16 cellular contexts compared by ENCODE assay signal in genomic region chr1:39332291-39332690, GRCh38.
A peak's percentile ranks its signal among the peaks of the same experiment; 100 is the strongest.
DNase-seq lines count a peak whose midpoint lies in the region; ATAC-seq and TF ChIP-seq lines count a peak whose summit lies in the region.
"Had no signal": no experiment of that assay in that cellular context is flagged by ENCODE, and none has a peak within 500 bp of the region (broad histone marks: within the 10 kb centered on the region; RNA-seq: fewer than 3 reads in every experiment).

No MANE protein-coding gene starts in this region.

- no peak for ATAC-seq in natural killer cell treated with Interleukin-12 subunit alpha and Interleukin-12 subunit beta and Interleukin-15 and Interleukin-18, amount 100 ng/mL, for 72 hours
- ATAC-seq in natural killer cell: no peak
- ATAC-seq in HG02763 (IDR thresholded peaks at IDR 0.05; ENCODE audit: unreplicated experiment): no peak
- ATAC-seq: mucosa of descending colon, upper lobe of right lung had no signal

- H3K4me1 Mint-ChIP-seq in natural killer cell treated with Interleukin-12 subunit alpha and Interleukin-12 subunit beta and Interleukin-15 and Interleukin-18, amount 100 ng/mL, for 72 hours (ENCODE audit: low read depth in 2 of 2): peaks cover 54 to 65% of the 10 kb centered on the region in 2 donors
- H3K4me1 Mint-ChIP-seq in natural killer cell (peaks cover 79 to 81% of the 10 kb centered on the region in 2 donors), immature natural killer cell (peaks cover 83 to 95% of the 10 kb centered on the region in 2 donors)

- in situ Hi-C loops in astrocyte of the spinal cord (cut with HindIII; ENCODE audit: low sequenced_read_pairs): no loop called here

- peak overlapping the region in 1 of 2 donors; percentile 64 for H3K27ac Mint-ChIP-seq in natural killer cell treated with Interleukin-12 subunit alpha and Interleukin-12 subunit beta and Interleukin-15 and Interleukin-18, amount 100 ng/mL, for 72 hours
- H3K27ac Mint-ChIP-seq in natural killer cell (peak overlapping the region in 1 of 2 donors; percentile 83), immature natural killer cell (peak overlapping the region; percentile 57 to 92 (median 76))

- H3K4me3 Mint-ChIP-seq in natural killer cell treated with Interleukin-12 subunit alpha and Interleukin-12 subunit beta and Interleukin-15 and Interleukin-18, amount 100 ng/mL, for 72 hours: peak overlapping the region; percentile 49
- no peak overlapping the region for H3K4me3 Mint-ChIP-seq in natural killer cell
- H3K4me3 Mint-ChIP-seq in immature natural killer cell: peak overlapping the region in 4 of 5 donors; percentile 12 to 94 (median 20)
- H3K4me3 Mint-ChIP-seq: activated naive CD4-positive, alpha-beta T cell treated with anti-CD3 and anti-CD28 coated beads for 36 hours had no signal

- H3K27me3 Mint-ChIP-seq in natural killer cell treated with Interleukin-12 subunit alpha and Interleukin-12 subunit beta and Interleukin-15 and Interleukin-18, amount 100 ng/mL, for 72 hours: no peaks in the 10 kb centered on the region
- H3K27me3 Mint-ChIP-seq in natural killer cell (ENCODE audit: low read depth in 2 of 2) (no peaks in the 10 kb centered on the region), immature natural killer cell (ENCODE audit: low read depth in 3 of 3) (no peaks in the 10 kb centered on the region)

- DNase-seq in natural killer cell treated with Interleukin-12 subunit alpha and Interleukin-12 subunit beta and Interleukin-15 and Interleukin-18, amount 100 ng/mL, for 72 hours (ENCODE audit: low spot score): no peak
- DNase-seq in natural killer cell (no peak), astrocyte of the spinal cord (ENCODE audit: low read depth, low spot score) (peak; percentile 19), immature natural killer cell (no peak), posterior cingulate gyrus (no peak), NCI-H1048 (lab: John Stamatoyannopoulos, UW) (no peak)
- no peak for DNase-seq in stimulated activated naive CD4-positive, alpha-beta T cell (lab: John Stamatoyannopoulos, UW)
- DNase-seq: activated naive CD4-positive, alpha-beta T cell treated with anti-CD3 and anti-CD28 coated beads for 36 hours; colonic mucosa; mucosa of descending colon; NCI-H1417 treated with DMSO at 0.1 percent for 48 hours; NCI-H524 treated with DMSO at 0.1 percent for 48 hours; stimulated activated CD4-positive, alpha-beta T cell treated with anti-CD3 and anti-CD28 coated beads, Interleukin-1b, Interleukin-23, amount 100 ng/mL, for 48 hours; stimulated activated CD8-positive, alpha-beta memory T cell treated with anti-CD3 and anti-CD28 coated beads, Interleukin-4, amount 100 ng/mL, for 48 hours; upper lobe of right lung had no signal

- no peak overlapping the region for H3K4me3 ChIP-seq in astrocyte of the spinal cord (ENCODE audit: low read depth, low read length)
- H3K4me3 ChIP-seq: colonic mucosa, mucosa of descending colon, upper lobe of right lung had no signal

- no peaks in the 10 kb centered on the region for H3K9me3 Mint-ChIP-seq in natural killer cell treated with Interleukin-12 subunit alpha and Interleukin-12 subunit beta and Interleukin-15 and Interleukin-18, amount 100 ng/mL, for 72 hours
- no peaks in the 10 kb centered on the region for H3K9me3 Mint-ChIP-seq in natural killer cell
- no peaks in the 10 kb centered on the region for H3K9me3 Mint-ChIP-seq in immature natural killer cell
- H3K9me3 Mint-ChIP-seq: activated naive CD4-positive, alpha-beta T cell treated with anti-CD3 and anti-CD28 coated beads for 36 hours had no signal

- H3K36me3 Mint-ChIP-seq in natural killer cell treated with Interleukin-12 subunit alpha and Interleukin-12 subunit beta and Interleukin-15 and Interleukin-18, amount 100 ng/mL, for 72 hours: peaks cover 40% of the 10 kb centered on the region
- H3K36me3 Mint-ChIP-seq in natural killer cell: peaks cover 18% of the 10 kb centered on the region
- peaks cover 4 to 61% (median 44%) of the 10 kb centered on the region in 3 donors for H3K36me3 Mint-ChIP-seq in immature natural killer cell

- intact Hi-C loops in natural killer cell (cut with micrococcal nuclease): no loop called here
- intact Hi-C loops in posterior cingulate gyrus (cut with DNase I): no loop called here

- TF ChIP-seq CTCF in natural killer cell (IDR thresholded peaks at IDR 0.05) (no peak), astrocyte of the spinal cord (IDR thresholded peaks at IDR 0.05; ENCODE audit: low read depth, low read length) (no peak)
